30 cellular contexts compared by ENCODE assay signal in the genomic region with DNA sequence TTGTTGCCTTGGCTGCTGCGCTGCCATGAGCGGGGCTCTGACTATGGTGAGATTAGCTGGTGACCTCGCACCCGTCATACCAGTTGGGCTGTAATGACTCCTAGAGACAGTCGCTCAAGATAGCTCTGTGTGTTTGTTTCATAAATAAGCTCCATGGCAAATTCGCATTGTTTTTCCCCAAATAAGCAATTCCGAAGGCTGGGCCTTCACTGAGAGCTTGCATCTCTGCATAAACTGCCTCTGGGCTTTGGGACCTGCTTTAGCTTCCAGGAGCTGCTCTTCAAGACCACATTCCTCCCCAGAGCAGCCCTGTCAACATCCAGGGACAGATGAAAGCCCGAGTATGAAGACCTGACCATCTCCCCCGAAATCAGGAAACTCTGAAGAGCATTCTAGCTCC.
"Had no signal": no experiment of that assay in that cellular context is flagged by ENCODE, and none has a peak within 500 bp of the region (broad histone marks: within the 10 kb centered on the region; RNA-seq: fewer than 3 reads in every experiment).

No MANE protein-coding gene starts in this region.

- H3K9me3 ChIP-seq: esophagus muscularis mucosa, gastrocnemius medialis had no signal

- H3K27me3 ChIP-seq: brain microvascular endothelial cell, esophagus muscularis mucosa, foreskin keratinocyte, gastrocnemius medialis had no signal

- H3K4me3 Mint-ChIP-seq: activated B cell treated with CpG ODN at 0.5 μM for 24 hours; activated CD8-positive, alpha-beta T cell treated with anti-CD3 and anti-CD28 coated beads for 36 hours; activated naive CD8-positive, alpha-beta T cell; activated T-cell treated with anti-CD3 and anti-CD28 coated beads, Interleukin-2, amount 50 U/mL, for 4 hours; activated T-helper 17 cell treated with anti-CD3 and anti-CD28 coated beads, Interleukin-2, amount 50 U/mL, for 72 hours; central memory CD8-positive, alpha-beta T cell; dendritic cell treated with granulocyte-macrophage colony-stimulating factor and Interleukin-4, amounts not matched to agents 40 ng/mL and 50 ng/mL, for 4 days; effector memory CD8-positive, alpha-beta T cell had no signal

- DNase-seq: activated B cell treated with CpG ODN at 0.5 μM for 24 hours; activated CD4-positive, alpha-beta T cell treated with anti-CD3 and anti-CD28 coated beads for 48 hours; activated CD4-positive, alpha-beta T cell treated with anti-CD3 and anti-CD28 coated beads, Interleukin-2, amount 50 U/mL, for 1 hour; activated CD4-positive, alpha-beta T cell treated with anti-CD3 and anti-CD28 coated beads, Interleukin-2, amount 50 U/mL, for 48 hours; activated CD8-positive, alpha-beta memory T cell treated with anti-CD3 and anti-CD28 coated beads for 24 hours; activated CD8-positive, alpha-beta T cell treated with anti-CD3 and anti-CD28 coated beads for 36 hours; activated effector memory CD4-positive, alpha-beta T cell treated with Interleukin-2 at 50 U/mL for 16 hours; activated gamma-delta T cell treated with Interleukin-2 at 50 U/mL for 16 hours; activated naive CD4-positive, alpha-beta T cell treated with anti-CD3 and anti-CD28 coated beads, Interleukin-2, amount 50 U/mL, for 16 hours; activated naive CD4-positive, alpha-beta T cell treated with Interleukin-2 at 50 U/mL for 16 hours; activated T-cell treated with anti-CD3 and anti-CD28 coated beads, Interleukin-2, amount 50 U/mL, for 4 hours; amniotic stem cell; anterior cingulate cortex; brain microvascular endothelial cell; effector CD4-positive, alpha-beta T cell; effector memory CD8-positive, alpha-beta T cell; erythroblast; foreskin keratinocyte; gastrocnemius medialis; T-helper 2 cell had no signal

- H3K4me1 ChIP-seq: foreskin keratinocyte had no signal

- H3K9me3 Mint-ChIP-seq: activated B cell treated with CpG ODN at 0.5 μM for 24 hours; activated CD8-positive, alpha-beta T cell treated with anti-CD3 and anti-CD28 coated beads for 36 hours; activated T-cell treated with anti-CD3 and anti-CD28 coated beads, Interleukin-2, amount 50 U/mL, for 4 hours; activated T-helper 17 cell treated with anti-CD3 and anti-CD28 coated beads, Interleukin-2, amount 50 U/mL, for 72 hours; central memory CD8-positive, alpha-beta T cell; dendritic cell treated with granulocyte-macrophage colony-stimulating factor and Interleukin-4, amounts not matched to agents 40 ng/mL and 50 ng/mL, for 4 days; effector memory CD8-positive, alpha-beta T cell had no signal

- FAIRE-seq: astrocyte, bronchial epithelial cell had no signal

- H3K4me1 Mint-ChIP-seq: activated T-helper 17 cell treated with anti-CD3 and anti-CD28 coated beads, Interleukin-2, amount 50 U/mL, for 72 hours; central memory CD8-positive, alpha-beta T cell had no signal

- H3K36me3 ChIP-seq: brain microvascular endothelial cell, esophagus muscularis mucosa, gastrocnemius medialis had no signal

- H3K27ac ChIP-seq: brain microvascular endothelial cell, coronary artery, foreskin keratinocyte, VCaP had no signal

- H3K27ac Mint-ChIP-seq: activated B cell treated with CpG ODN at 0.5 μM for 24 hours; activated CD8-positive, alpha-beta T cell treated with anti-CD3 and anti-CD28 coated beads for 36 hours; activated naive CD8-positive, alpha-beta T cell; activated T-helper 17 cell treated with anti-CD3 and anti-CD28 coated beads, Interleukin-2, amount 50 U/mL, for 72 hours; dendritic cell treated with granulocyte-macrophage colony-stimulating factor and Interleukin-4, amounts not matched to agents 40 ng/mL and 50 ng/mL, for 4 days had no signal

- ATAC-seq: activated CD4-positive, CD25-positive, alpha-beta regulatory T cell treated with anti-CD3 and anti-CD28 coated beads, Interleukin-2, amount 50 U/mL, for 24 hours; activated CD8-positive, alpha-beta T cell treated with anti-CD3 and anti-CD28 coated beads for 36 hours; activated T-cell treated with anti-CD3 and anti-CD28 coated beads, Interleukin-2, amount 50 U/mL, for 4 hours; activated T-helper 17 cell treated with anti-CD3 and anti-CD28 coated beads, Interleukin-2, amount 50 U/mL, for 72 hours; effector memory CD8-positive, alpha-beta T cell; foreskin keratinocyte; gastrocnemius medialis had no signal

- H3K36me3 Mint-ChIP-seq: activated naive CD8-positive, alpha-beta T cell had no signal

- H3K27me3 Mint-ChIP-seq: activated B cell treated with CpG ODN at 0.5 μM for 24 hours; activated CD8-positive, alpha-beta T cell treated with anti-CD3 and anti-CD28 coated beads for 36 hours; activated naive CD8-positive, alpha-beta T cell; activated T-helper 17 cell treated with anti-CD3 and anti-CD28 coated beads, Interleukin-2, amount 50 U/mL, for 72 hours; dendritic cell treated with granulocyte-macrophage colony-stimulating factor and Interleukin-4, amounts not matched to agents 40 ng/mL and 50 ng/mL, for 4 days had no signal

- H3K4me3 ChIP-seq: coronary artery, esophagus muscularis mucosa, gastrocnemius medialis had no signal
